Comparison of ENCODE assay signal across 11 cellular contexts in the genomic region with DNA sequence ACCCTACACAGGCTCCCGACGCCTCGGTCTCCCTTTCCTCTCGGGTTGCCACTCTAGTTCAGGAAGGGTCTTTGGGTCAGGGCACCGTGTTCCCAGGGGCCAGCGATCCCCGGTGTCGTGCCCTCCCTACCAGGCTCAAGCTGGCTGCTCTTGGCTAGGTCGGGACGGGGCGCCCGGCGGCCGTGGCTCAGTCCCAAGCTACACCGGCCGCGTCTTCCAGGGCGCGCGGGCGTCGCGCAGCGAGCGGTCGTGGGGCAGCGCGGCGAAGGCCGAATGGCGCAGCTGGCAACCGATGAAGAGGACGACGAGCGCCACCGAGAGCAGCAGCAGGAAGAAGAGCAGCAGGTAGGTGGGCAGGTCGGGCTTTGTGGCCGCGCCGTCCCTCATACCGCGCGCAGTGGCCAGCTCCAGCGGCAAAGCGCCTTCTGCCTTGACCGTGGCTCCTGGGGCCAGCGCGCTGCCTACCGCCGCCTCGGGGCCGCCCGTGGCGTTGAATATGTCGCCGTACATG. TPM values are rescaled to one million over a fixed set of nuclear protein-coding genes. Genes with fewer than 3 reads are reported as not detected.
DNase-seq lines count a peak whose midpoint lies in the region; ATAC-seq and TF ChIP-seq lines count a peak whose summit lies in the region.
"Had no signal": no experiment of that assay in that cellular context is flagged by ENCODE, and none has a peak within 500 bp of the region (broad histone marks: within the 10 kb centered on the region; RNA-seq: fewer than 3 reads in every experiment).

No MANE protein-coding gene starts in this region.

- CTCF ChIA-PET in GM10248 (lab: Yijun Ruan, JAX), result no interaction called here
- CTCF ChIA-PET in T-cell (lab: Charles Lee), result no interaction called here

- TF ChIP-seq CTCF in GM10248 (IDR thresholded peaks at IDR 0.05; ENCODE audit: control extremely low read depth, extremely low read depth, low read depth, missing control alignments), result no peak

- H3K4me1 Mint-ChIP-seq in T-cell, result peaks cover 0 to 4% (median 1%) of the 10 kb centered on the region in 3 donors

- H3K9ac ChIP-seq in adipocyte (ENCODE audit: low read length) (no peak overlapping the region), rectal smooth muscle tissue (ENCODE audit: low read length) (peak overlapping the region; percentile 32)

- H3K27ac ChIP-seq in rectal smooth muscle tissue (ENCODE audit: low read depth, low read length), result no peak overlapping the region

- POLR2A ChIA-PET in GM10248 (lab: Yijun Ruan, JAX) (interaction anchor here (0.7 kb wide), 1 partner anchor 231 kb away, joined by 3 read pairs; no protein-coding TSS in a partner anchor), T-cell (lab: Charles Lee) (no interaction called here)

- peaks cover 11% of the 10 kb centered on the region for H3K36me3 Mint-ChIP-seq in T-cell

- ATAC-seq in HG02678 (IDR thresholded peaks at IDR 0.05; ENCODE audit: unreplicated experiment), result no peak
- no peak for ATAC-seq in T-cell (replicated peaks in 1 of 4)
- ATAC-seq: HCT116 had no signal

- H3K4me3 Mint-ChIP-seq in T-cell, result no peak overlapping the region

- no peaks in the 10 kb centered on the region for H3K9me3 Mint-ChIP-seq in T-cell

- H3K27me3 ChIP-seq in adipocyte (replicated peaks; ENCODE audit: control insufficient read depth, insufficient read depth, low read length), result peaks cover 19% of the 10 kb centered on the region
- H3K27me3 ChIP-seq in rectal smooth muscle tissue (ENCODE audit: control insufficient read depth, insufficient read depth, low read length), result peaks cover 4% of the 10 kb centered on the region

- H3K9me3 ChIP-seq in adipocyte (ENCODE audit: control insufficient read depth, low read length), result no peaks in the 10 kb centered on the region

- peak overlapping the region; percentile 73 for H3K4me3 ChIP-seq in adipocyte (ENCODE audit: low read length)
- H3K4me3 ChIP-seq in iPS-11a (ENCODE audit: low read depth, low read length), result peak overlapping the region; percentile 34
- H3K4me3 ChIP-seq in rectal smooth muscle tissue (ENCODE audit: low read length), result peak overlapping the region; percentile 67

- peak; percentile 19 for DNase-seq in GM10248 (ENCODE audit: extremely low spot score)
- peak; percentile 25 for DNase-seq in adipocyte (ENCODE audit: low read depth)
- DNase-seq in T-cell, result no peak
- DNase-seq in hepatic stellate cell (ENCODE audit: low spot score), result no peak
- no peak for DNase-seq in NCI-H446 (lab: John Stamatoyannopoulos, UW)
- DNase-seq: activated CD4-positive, CD25-positive, alpha-beta regulatory T cell treated with anti-CD3 and anti-CD28 coated beads, Interleukin-2, amount 50 U/mL, for 72 hours; NCI-H2029 had no signal

- peaks cover 31 to 50% of the 10 kb centered on the region in 2 donors for H3K27me3 Mint-ChIP-seq in T-cell

- H3K36me3 ChIP-seq in adipocyte (ENCODE audit: control insufficient read depth, insufficient read depth, low read length, severe bottlenecking) (peaks cover 27% of the 10 kb centered on the region), rectal smooth muscle tissue (ENCODE audit: control insufficient read depth, insufficient read depth, low read length) (no peaks in the 10 kb centered on the region)

- H3K4me1 ChIP-seq in adipocyte (ENCODE audit: control insufficient read depth, insufficient read depth, low read length) (peaks cover 15% of the 10 kb centered on the region), rectal smooth muscle tissue (ENCODE audit: control insufficient read depth, insufficient read depth, low read length) (peaks cover 10% of the 10 kb centered on the region)

- H3K27ac Mint-ChIP-seq in T-cell, result no peak overlapping the region

RNA-seq across cellular contexts. Expression of a gene that starts 0.9 kb away (rescaled TPM):
- total RNA-seq in T-cell, result not detected

RNA-seq across cellular contexts. Expression of a gene that starts 59.4 kb away (rescaled TPM):
- total RNA-seq in T-cell, result 10 to 100 TPM in 3 of 5 donors, 1 to 10 TPM in 2; 8.7 to 24.2 (median 18.4) TPM

Comparison
In these comparisons a context has a peak if more than half of its experiments do, and no peak if none do; other contexts are left out.
1. DNase-seq: peak in GM10248 (single experiment) and adipocyte (single experiment); none in T-cell (0 of 34), hepatic stellate cell (single experiment) and NCI-H446 (0 of 2).
2. Peak in every context shown above with its lines, with median percentiles within 50 percentile points of each other: H3K4me3 ChIP-seq.